ENCODE assay signal across 8 cellular contexts in genomic region chr20:44495802-44496481, GRCh38. TPM values are rescaled to one million over a fixed set of nuclear protein-coding genes. Genes with fewer than 3 reads are reported as not detected.
DNase-seq lines count a peak whose midpoint lies in the region; ATAC-seq and TF ChIP-seq lines count a peak whose summit lies in the region.

No MANE protein-coding gene starts in this region.

- intact Hi-C loops in lower lobe of right lung (cut with DNase I): no loop called here

- H3K27ac ChIP-seq in HEK293 (ENCODE audit: extremely low read depth, low read depth, low read length): no peak overlapping the region
- peak overlapping the region; percentile 0 for H3K27ac ChIP-seq in lower lobe of right lung
- peak overlapping the region in 2 of 4 donors; percentile 65 to 80 for H3K27ac ChIP-seq in tibial nerve

- no peak overlapping the region for H3K4me3 ChIP-seq in AG04449 (ENCODE audit: low read depth, low read length)
- no peak overlapping the region for H3K4me3 ChIP-seq in HEK293 (ENCODE audit: low read depth, low read length)
- H3K4me3 ChIP-seq in lower lobe of right lung: no peak overlapping the region
- H3K4me3 ChIP-seq in tibial nerve: no peak overlapping the region

- no peak for ATAC-seq in lower lobe of right lung

- 88 to 98% methylated on average over 3 of the region's 3 CpGs for WGBS in tibial nerve, 2 donors

- TF ChIP-seq CTCF in AG04449 (IDR thresholded peaks at IDR 0.05; ENCODE audit: insufficient read depth, low read length, missing control alignments) (no peak), HEK293 (tag by site-specific recombination; IDR thresholded peaks at IDR 0.05) (no peak), lower lobe of right lung (IDR thresholded peaks at IDR 0.05) (no peak), tibial nerve (IDR thresholded peaks at IDR 0.05) (no peak)

- TF ChIP-seq POLR2A in tibial nerve (IDR thresholded peaks at IDR 0.05): no peak

- no peaks in the 10 kb centered on the region for H3K27me3 ChIP-seq in lower lobe of right lung (ENCODE audit: low read depth)
- H3K27me3 ChIP-seq in tibial nerve: no peaks in the 10 kb centered on the region

- H3K9me3 ChIP-seq in HEK293 (ENCODE audit: control insufficient read depth, insufficient read depth, low read depth, low read length) (no peaks in the 10 kb centered on the region), lower lobe of right lung (no peaks in the 10 kb centered on the region), tibial nerve (no peaks in the 10 kb centered on the region)

- DNase-seq in AG04449 (ENCODE audit: low read depth, low spot score): peak; percentile 97
- peak; percentile 99 for DNase-seq in amniotic epithelial cell (ENCODE audit: low read depth)
- DNase-seq in lower lobe of right lung: no peak
- no peak for DNase-seq in stimulated activated CD8-positive, alpha-beta memory T cell treated with anti-CD3 and anti-CD28 coated beads, Interleukin-4, amount 100 ng/mL, for 48 hours
- DNase-seq in GM19238 (ENCODE audit: insufficient read length, low spot score): no peak
- no peak for DNase-seq in tibial nerve (ENCODE audit: low spot score in 2 of 2)
- no peak for DNase-seq in NCI-H1048 (lab: John Stamatoyannopoulos, UW)

- no peak for TF ChIP-seq EP300 in tibial nerve (IDR thresholded peaks at IDR 0.05)

- H3K36me3 ChIP-seq in HEK293 (ENCODE audit: control insufficient read depth in 2 of 2, insufficient read depth in 1 of 2, low read length in 2 of 2) (peaks cover 6 to 91% of the 10 kb centered on the region in 2 experiments; a peak in 2 of 3 replicates), lower lobe of right lung (peaks cover 97% of the 10 kb centered on the region), tibial nerve (peaks cover 2 to 97% (median 8%) of the 10 kb centered on the region in 3 donors)

- POLR2A ChIA-PET in AG04449 (lab: Yijun Ruan, JAX): interaction anchor here (2.1 kb wide), 1 partner anchor 20 kb away, joined by 6 read pairs; the partner anchor contains the start of gene TTPAL
- POLR2A ChIA-PET in HEK293 (lab: Yijun Ruan, JAX): no interaction called here

- H3K4me1 ChIP-seq in HEK293 (ENCODE audit: control insufficient read depth, insufficient read depth, low read length) (no peaks in the 10 kb centered on the region), lower lobe of right lung (no peaks in the 10 kb centered on the region), tibial nerve (peaks cover 0 to 12% (median 0%) of the 10 kb centered on the region in 4 donors)

- CTCF ChIA-PET in AG04449 (lab: Yijun Ruan, JAX): interaction anchor here (0.6 to 2.3 kb wide), 9 partner anchors 11 to 187 kb away, joined by 3 to 7 read pairs (median 3); partner anchors contain the start of gene TTPAL
- CTCF ChIA-PET in HEK293 (lab: Yijun Ruan, JAX): interaction anchor here (0.5 kb wide), 1 partner anchor 111 kb away, joined by 3 read pairs; no protein-coding TSS in a partner anchor

TF ChIP-seq in HEK293, 187 proteins besides CTCF, POLR2A, EP300 and RAD21:
- TF ChIP-seq, protein P1, sequence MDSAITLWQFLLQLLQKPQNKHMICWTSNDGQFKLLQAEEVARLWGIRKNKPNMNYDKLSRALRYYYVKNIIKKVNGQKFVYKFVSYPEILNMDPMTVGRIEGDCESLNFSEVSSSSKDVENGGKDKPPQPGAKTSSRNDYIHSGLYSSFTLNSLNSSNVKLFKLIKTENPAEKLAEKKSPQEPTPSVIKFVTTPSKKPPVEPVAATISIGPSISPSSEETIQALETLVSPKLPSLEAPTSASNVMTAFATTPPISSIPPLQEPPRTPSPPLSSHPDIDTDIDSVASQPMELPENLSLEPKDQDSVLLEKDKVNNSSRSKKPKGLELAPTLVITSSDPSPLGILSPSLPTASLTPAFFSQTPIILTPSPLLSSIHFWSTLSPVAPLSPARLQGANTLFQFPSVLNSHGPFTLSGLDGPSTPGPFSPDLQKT (IDR thresholded peaks at IDR 0.05; ENCODE audit: borderline replicate concordance, low read depth, low read length): no peak
- TF ChIP-seq SP3 (tag by site-specific recombination; IDR thresholded peaks at IDR 0.05): 0 out of 2 replicates have a peak, but pooled peaks have one; percentile 6
TF ChIP-seq in HEK293: peak in this region for 1.

RNA-seq across cellular contexts. Expression of gene TTPAL, which starts 20.3 kb away (rescaled TPM):
- total RNA-seq in lower lobe of right lung (9.6 TPM), tibial nerve (10 to 100 TPM; 13.0 to 23.7 (median 16.9) TPM)

RNA-seq across cellular contexts. Expression of gene SERINC3, which starts 25.9 kb away (rescaled TPM):
- 133 TPM for total RNA-seq in lower lobe of right lung
- 10 to 100 TPM; 59.7 to 97.5 (median 86.7) TPM for total RNA-seq in tibial nerve

Comparison
In these comparisons a context has a peak if more than half of its experiments do, and no peak if none do; other contexts are left out.
1. DNase-seq: peak in AG04449 (single experiment) and amniotic epithelial cell (single experiment); none in lower lobe of right lung (single experiment), stimulated activated CD8-positive, alpha-beta memory T cell treated with anti-CD3 and anti-CD28 coated beads, Interleukin-4, amount 100 ng/mL, for 48 hours (single experiment), GM19238 (single experiment), tibial nerve (0 of 2) and NCI-H1048 (single experiment).